1 cellular context compared by ENCODE assay signal in genomic region chr2:240962371-240963064, GRCh38.
TF ChIP-seq lines count a peak whose summit lies in the region.

No MANE protein-coding gene starts in this region.

TF ChIP-seq in HepG2, 621 proteins besides CTCF, POLR2A, EP300 and RAD21 (continued from another document and continues in another):
- no peak for TF ChIP-seq ZMAT5 (CRISPR knock-in tag; IDR thresholded peaks at IDR 0.05; ENCODE audit: borderline replicate concordance, low read depth)
- TF ChIP-seq NR2F1 (CRISPR knock-in tag; IDR thresholded peaks at IDR 0.05), result peak in 1 of 2 experiments; percentile 12; a peak in 1 of 4 replicates
- 0 out of 2 replicates have a peak, but pooled peaks have one; percentile 41 for TF ChIP-seq HIVEP1 (CRISPR knock-in tag; IDR thresholded peaks at IDR 0.05)
- TF ChIP-seq ZNF263 (CRISPR knock-in tag; IDR thresholded peaks at IDR 0.05), result peak; percentile 60; the same call in 1 of the 2 replicates
- TF ChIP-seq ZNF513 (CRISPR knock-in tag; conservative IDR thresholded peaks at IDR 0.05), result no peak
- no peak for TF ChIP-seq ZBTB7B (CRISPR knock-in tag; IDR thresholded peaks at IDR 0.05)
- TF ChIP-seq SKI (IDR thresholded peaks at IDR 0.05; ENCODE audit: partially characterized antibody), result no peak
- peak; percentile 57; the same call in 1 of the 2 replicates for TF ChIP-seq PATZ1 (CRISPR knock-in tag; IDR thresholded peaks at IDR 0.05)
- TF ChIP-seq SOX5 (CRISPR knock-in tag; IDR thresholded peaks at IDR 0.05; ENCODE audit: borderline replicate concordance), result peak; percentile 10; the same call in 1 of the 2 replicates
- TF ChIP-seq FOXP1 (IDR thresholded peaks at IDR 0.05), result no peak
- no peak for TF ChIP-seq FOXP1 (CRISPR knock-in tag; IDR thresholded peaks at IDR 0.05)
- 0 out of 2 replicates have a peak, but pooled peaks have one; percentile 31 for TF ChIP-seq ZNF724P (CRISPR knock-in tag; IDR thresholded peaks at IDR 0.05; ENCODE audit: borderline replicate concordance)
- no peak for TF ChIP-seq ZNF891 (CRISPR knock-in tag; IDR thresholded peaks at IDR 0.05)
- TF ChIP-seq PLSCR1 (CRISPR knock-in tag; IDR thresholded peaks at IDR 0.05; ENCODE audit: borderline replicate concordance), result no peak
- 0 out of 2 replicates have a peak, but pooled peaks have one; percentile 18 for TF ChIP-seq MAX (IDR thresholded peaks at IDR 0.05)
- no peak for TF ChIP-seq NR2F2 (IDR thresholded peaks at IDR 0.05; ENCODE audit: borderline replicate concordance, low read depth)
- no peak for TF ChIP-seq FOXO4 (CRISPR knock-in tag; conservative IDR thresholded peaks at IDR 0.05)
- no peak for TF ChIP-seq MYC (CRISPR knock-in tag; IDR thresholded peaks at IDR 0.05; ENCODE audit: borderline replicate concordance)
- TF ChIP-seq ZNF614 (CRISPR knock-in tag; IDR thresholded peaks at IDR 0.05; ENCODE audit: borderline replicate concordance), result no peak
- 0 out of 2 replicates have a peak, but pooled peaks have one; percentile 14 for TF ChIP-seq RXRB (CRISPR knock-in tag; IDR thresholded peaks at IDR 0.05; ENCODE audit: borderline replicate concordance)
- no peak for TF ChIP-seq ZNF281 (CRISPR knock-in tag; IDR thresholded peaks at IDR 0.05; ENCODE audit: borderline replicate concordance)
- no peak for TF ChIP-seq ISX (CRISPR knock-in tag; conservative IDR thresholded peaks at IDR 0.05)
- TF ChIP-seq THAP9 (CRISPR knock-in tag; IDR thresholded peaks at IDR 0.05; ENCODE audit: borderline replicate concordance), result peak; percentile 38; the same call in 1 of the 2 replicates
- no peak for TF ChIP-seq ZNF337 (CRISPR knock-in tag; IDR thresholded peaks at IDR 0.05; ENCODE audit: borderline replicate concordance, low read depth)
- peak; percentile 91 for TF ChIP-seq ZBTB38 (CRISPR knock-in tag; IDR thresholded peaks at IDR 0.05)
- no peak for TF ChIP-seq CENPX (CRISPR knock-in tag; IDR thresholded peaks at IDR 0.05)
- no peak for TF ChIP-seq TEAD3 (CRISPR knock-in tag; optimal IDR thresholded peaks at IDR 0.05; ENCODE audit: borderline replicate concordance)
- no peak for TF ChIP-seq FOXJ3 (CRISPR knock-in tag; IDR thresholded peaks at IDR 0.05; ENCODE audit: borderline replicate concordance)
- no peak for TF ChIP-seq CSRNP2 (CRISPR knock-in tag; conservative IDR thresholded peaks at IDR 0.05; ENCODE audit: low read depth)
- no peak for TF ChIP-seq ATF2 (CRISPR knock-in tag; IDR thresholded peaks at IDR 0.05)
- peak; percentile 68 for TF ChIP-seq PRPF4 (IDR thresholded peaks at IDR 0.05; ENCODE audit: low read depth, low read length, poor library complexity, severe bottlenecking)
- TF ChIP-seq TFDP2 (CRISPR knock-in tag; IDR thresholded peaks at IDR 0.05), result no peak
